Comparison of ENCODE assay signal across 19 cellular contexts in the genomic region with DNA sequence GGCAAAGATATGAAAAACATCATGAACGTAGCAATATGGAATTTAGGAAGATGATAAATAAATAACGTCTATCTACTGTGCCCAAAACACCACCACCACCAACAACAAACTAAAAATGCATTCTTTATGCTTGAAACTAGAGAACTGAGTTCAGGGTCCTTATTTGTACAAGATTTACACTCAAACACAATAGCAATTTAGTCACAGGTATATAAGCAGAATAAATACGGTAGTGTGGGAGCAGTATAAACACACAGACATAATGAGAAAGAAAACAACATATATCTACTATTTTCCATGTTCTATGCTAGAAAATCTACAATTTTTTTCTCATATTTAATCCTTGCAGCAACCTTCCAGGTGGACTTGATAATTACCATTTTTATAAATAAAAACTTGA.
A peak's percentile ranks its signal among the peaks of the same experiment; 100 is the strongest.
DNase-seq lines count a peak whose midpoint lies in the region; ATAC-seq, FAIRE-seq and TF ChIP-seq lines count a peak whose summit lies in the region.
"Had no signal": no experiment of that assay in that cellular context is flagged by ENCODE, and none has a peak within 500 bp of the region (broad histone marks: within the 10 kb centered on the region; RNA-seq: fewer than 3 reads in every experiment).

No MANE protein-coding gene starts in this region.

- H4K20me1 ChIP-seq in HepG2 (ENCODE audit: insufficient read depth, low read length) (no peaks in the 10 kb centered on the region), K562 (replicated peaks; ENCODE audit: control insufficient read depth, insufficient read depth, low read length) (no peaks in the 10 kb centered on the region)
- H4K20me1 ChIP-seq: BLaER1 had no signal

- FAIRE-seq in HepG2 (lab: Jason Lieb, UNC) (no peak), K562 (lab: Jason Lieb, UNC) (no peak)
- FAIRE-seq: D721Med, GM12891, GM19239 had no signal

- H3K9ac ChIP-seq in HepG2 (ENCODE audit: insufficient read depth, low read depth, low read length) (no peak overlapping the region), K562 (ENCODE audit: insufficient read depth in 1 of 2, low read depth in 2 of 2, low read length in 2 of 2) (no peak overlapping the region)
- H3K9ac ChIP-seq: BLaER1 had no signal

- no peak overlapping the region for H3K4me3 ChIP-seq in HepG2 (replicated peaks in 1 of 3; ENCODE audit: insufficient read depth in 1 of 3, low read depth in 2 of 3, low read length in 3 of 3)
- no peak overlapping the region for H3K4me3 ChIP-seq in right lobe of liver
- H3K4me3 ChIP-seq in K562 = no peak overlapping the region
- H3K4me3 ChIP-seq in brain microvascular endothelial cell (ENCODE audit: low read depth, low read length) = no peak overlapping the region
- H3K4me3 ChIP-seq: BLaER1 had no signal

- H3K4me2 ChIP-seq in HepG2 (ENCODE audit: low read depth, low read length) (no peak overlapping the region), K562 (ENCODE audit: insufficient read depth, low read length) (no peak overlapping the region)
- H3K4me2 ChIP-seq: BLaER1 had no signal

- H3K36me3 ChIP-seq in HepG2 (replicated peaks in 1 of 2; ENCODE audit: control insufficient read depth in 1 of 2, insufficient read depth in 2 of 2, low read length in 2 of 2) (no peaks in the 10 kb centered on the region), right lobe of liver (no peaks in the 10 kb centered on the region), K562 (ENCODE audit: control insufficient read depth, insufficient read depth, low read length) (no peaks in the 10 kb centered on the region), brain microvascular endothelial cell (replicated peaks) (no peaks in the 10 kb centered on the region)
- H3K36me3 ChIP-seq: BE2C, BLaER1 had no signal

- POLR2A ChIA-PET in HepG2 (lab: Yijun Ruan, JAX) = no interaction called here
- POLR2A ChIA-PET in K562 (lab: Yijun Ruan, JAX) = interaction anchor here (1.0 kb wide), 1 partner anchor 21 kb away, joined by 3 read pairs; no protein-coding TSS in a partner anchor

- ATAC-seq in HepG2 (0 out of 3 replicates have a peak, but pooled peaks have one; percentile 34), right lobe of liver (no peak), K562 (no peak)
- ATAC-seq: CD8-positive, alpha-beta T cell had no signal

- H2AFZ ChIP-seq in HepG2 (ENCODE audit: low read length) (no peak overlapping the region), K562 (ENCODE audit: low read depth, low read length) (no peak overlapping the region)

- H3K9me1 ChIP-seq in K562 (ENCODE audit: control insufficient read depth, insufficient read depth, low read length) = no peaks in the 10 kb centered on the region

- TF ChIP-seq CTCF in HepG2 (CRISPR knock-in tag; IDR thresholded peaks at IDR 0.05) (no peak), right lobe of liver (IDR thresholded peaks at IDR 0.05) (no peak), K562 (IDR thresholded peaks at IDR 0.05 in 2 of 3, conservative IDR thresholded peaks at IDR 0.05 in 1 of 3; ENCODE audit: insufficient read depth in 2 of 3, low read depth in 1 of 3, low read length in 3 of 3) (no peak), brain microvascular endothelial cell (IDR thresholded peaks at IDR 0.05; ENCODE audit: low read depth, low read length, missing control alignments) (no peak)

- DNase-seq in HepG2 (ENCODE audit: low spot score) (no peak), right lobe of liver (no peak), K562 (ENCODE audit: extremely low read depth in 1 of 4, low spot score in 3 of 4) (no peak), brain microvascular endothelial cell (no peak), NCI-H446 treated with DMSO at 0.1 percent for 48 hours (lab: John Stamatoyannopoulos, UW) (no peak)
- DNase-seq: ACHN; BE2C; C1 segment of cervical spinal cord; Caco-2; Calu3; CD4-positive, alpha-beta T cell; CD8-positive, alpha-beta T cell; DMS79 treated with DMSO at 0.1 percent for 48 hours; GF-D8 had no signal

- TF ChIP-seq RAD21 in HepG2 (CRISPR knock-in tag; IDR thresholded peaks at IDR 0.05) (no peak), K562 (CRISPR knock-in tag; conservative IDR thresholded peaks at IDR 0.05 in 1 of 2, IDR thresholded peaks at IDR 0.05 in 1 of 2) (no peak)

- intact Hi-C loops in HepG2 (cut with micrococcal nuclease; ENCODE audit: unreplicated experiment) = no loop called here
- intact Hi-C loops in right lobe of liver (cut with DNase I) = no loop called here
- intact Hi-C loops in K562 (cut with micrococcal nuclease) = no loop called here

- H3K27me3 ChIP-seq in HepG2 (ENCODE audit: control insufficient read depth in 1 of 2, insufficient read depth in 2 of 2, low read length in 2 of 2) (no peaks in the 10 kb centered on the region), right lobe of liver (no peaks in the 10 kb centered on the region), K562 (ENCODE audit: control insufficient read depth in 2 of 2, insufficient read depth in 2 of 2, low read length in 2 of 2) (no peaks in the 10 kb centered on the region), brain microvascular endothelial cell (replicated peaks) (no peaks in the 10 kb centered on the region)
- H3K27me3 ChIP-seq: BLaER1 had no signal

- 14% methylated on average over 3 of the region's 3 CpGs for WGBS in HepG2 (ENCODE audit: low lambda C conversion rate)
- WGBS in right lobe of liver (ENCODE audit: insufficient coverage, low coverage, low lambda C conversion rate, missing lambda C conversion rate) = 77% methylated on average over 3 of the region's 3 CpGs
- WGBS in K562 (ENCODE audit: insufficient coverage, low coverage, missing lambda C conversion rate) = 50% methylated on average over 3 of the region's 3 CpGs

- TF ChIP-seq POLR2A in HepG2 (IDR thresholded peaks at IDR 0.05; ENCODE audit: insufficient read depth in 1 of 2, low read depth in 2 of 2, low read length in 2 of 2) (no peak), right lobe of liver (IDR thresholded peaks at IDR 0.05) (no peak), K562 (conservative IDR thresholded peaks at IDR 0.05) (no peak)

- BruUV-seq in HepG2 (replicated peaks; lab: Mats Ljungman, UMichigan) = no TSS peak
- no TSS peak for BruUV-seq in K562 (replicated peaks; lab: Mats Ljungman, UMichigan)

- H3K79me2 ChIP-seq in HepG2 (ENCODE audit: insufficient read depth, low read length) (no peaks in the 10 kb centered on the region), K562 (ENCODE audit: control insufficient read depth, insufficient read depth, low read length) (peaks cover 4% of the 10 kb centered on the region; the same call in 1 of the 3 replicates)

- no peaks in the 10 kb centered on the region for H3K9me3 ChIP-seq in HepG2 (ENCODE audit: low read length)
- H3K9me3 ChIP-seq in right lobe of liver = no peaks in the 10 kb centered on the region
- no peaks in the 10 kb centered on the region for H3K9me3 ChIP-seq in K562 (replicated peaks; ENCODE audit: control insufficient read depth, insufficient read depth, low read depth, low read length)
- H3K9me3 ChIP-seq: BE2C, BLaER1, Caco-2 had no signal

- H3K4me1 ChIP-seq in HepG2 (ENCODE audit: insufficient read depth, low read length) (peaks cover 9% of the 10 kb centered on the region), right lobe of liver (no peaks in the 10 kb centered on the region), K562 (replicated peaks in 1 of 2; ENCODE audit: control insufficient read depth in 2 of 2, insufficient read depth in 2 of 2, low read length in 2 of 2) (peaks cover 0 to 9% of the 10 kb centered on the region in 2 experiments; a peak in 2 of 5 replicates)
- H3K4me1 ChIP-seq: BE2C, BLaER1, Caco-2 had no signal

- CTCF ChIA-PET in HepG2 (lab: Yijun Ruan, JAX; ENCODE audit: low intra/inter-chr PET ratio, low total read pairs) = no interaction called here
- CTCF ChIA-PET in K562 (lab: Yijun Ruan, JAX; ENCODE audit: low intra/inter-chr PET ratio) = no interaction called here

- no peak for TF ChIP-seq EP300 in HepG2 (IDR thresholded peaks at IDR 0.05; ENCODE audit: low read depth in 2 of 2, low read length in 2 of 2)
- TF ChIP-seq EP300 in HepG2 (CRISPR knock-in tag; IDR thresholded peaks at IDR 0.05; ENCODE audit: borderline replicate concordance) = no peak
- no peak for TF ChIP-seq EP300 in K562 (IDR thresholded peaks at IDR 0.05; ENCODE audit: low read length)

- H3K27ac ChIP-seq in HepG2 (ENCODE audit: extremely low read length, insufficient read depth, low read length) (no peak overlapping the region), right lobe of liver (no peak overlapping the region), K562 (ENCODE audit: extremely low read depth, low read depth, low read length) (no peak overlapping the region), brain microvascular endothelial cell (no peak overlapping the region)
- H3K27ac ChIP-seq: 22Rv1, BLaER1 had no signal

- in situ Hi-C loops in HepG2 (cut with HindIII; ENCODE audit: extremely low pct_ligation_motif_present, low pct_unique_long_range_greater_than_20kb) (no loop called here), K562 (cut with MboI) (no loop called here), brain microvascular endothelial cell (cut with HindIII; ENCODE audit: low pct_ligation_motif_present, low sequenced_read_pairs) (no loop called here)

TF ChIP-seq in HepG2, 621 proteins besides CTCF, POLR2A, EP300 and RAD21 (continues in another document):
- TF ChIP-seq, protein P1, sequence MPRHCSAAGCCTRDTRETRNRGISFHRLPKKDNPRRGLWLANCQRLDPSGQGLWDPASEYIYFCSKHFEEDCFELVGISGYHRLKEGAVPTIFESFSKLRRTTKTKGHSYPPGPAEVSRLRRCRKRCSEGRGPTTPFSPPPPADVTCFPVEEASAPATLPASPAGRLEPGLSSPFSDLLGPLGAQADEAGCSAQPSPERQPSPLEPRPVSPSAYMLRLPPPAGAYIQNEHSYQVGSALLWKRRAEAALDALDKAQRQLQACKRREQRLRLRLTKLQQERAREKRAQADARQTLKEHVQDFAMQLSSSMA (CRISPR knock-in tag; IDR thresholded peaks at IDR 0.05) = no peak
- TF ChIP-seq ZNF703 (CRISPR knock-in tag; IDR thresholded peaks at IDR 0.05; ENCODE audit: borderline replicate concordance) = no peak

TF ChIP-seq in K562, 482 proteins besides CTCF, POLR2A, EP300 and RAD21:
- TF ChIP-seq SAFB (IDR thresholded peaks at IDR 0.05; ENCODE audit: borderline replicate concordance, low read depth, low read length) = 0 out of 2 replicates have a peak, but pooled peaks have one; percentile 5
- no peak for TF ChIP-seq FOSL1 (tag; conservative IDR thresholded peaks at IDR 0.05)
